In genomic region chr4:143377635-143378099, GRCh38 we compare ENCODE assay signal across 9 cellular contexts. TPM values are rescaled to one million over a fixed set of nuclear protein-coding genes. Genes with fewer than 3 reads are reported as not detected.
DNase-seq lines count a peak whose midpoint lies in the region; ATAC-seq and TF ChIP-seq lines count a peak whose summit lies in the region.
"Had no signal": no experiment of that assay in that cellular context is flagged by ENCODE, and none has a peak within 500 bp of the region (broad histone marks: within the 10 kb centered on the region; RNA-seq: fewer than 3 reads in every experiment).

No MANE protein-coding gene starts in this region.

- peaks cover under 1 to 97% (median 47%) of the 10 kb centered on the region in 3 donors for H3K4me1 ChIP-seq in esophagus squamous epithelium

- 49 to 62% methylated on average over 7 of the region's 7 CpGs for WGBS in esophagus squamous epithelium, 2 donors

- CTCF ChIA-PET in GM10248 (lab: Yijun Ruan, JAX) (interaction anchor here (1.0 to 3.8 kb wide), 11 partner anchors 7 to 92 kb away, joined by 3 to 44 read pairs (median 17); no protein-coding TSS in a partner anchor), HEK293T (lab: Yijun Ruan, JAX) (interaction anchor here (1.1 to 1.9 kb wide), 2 partner anchors 12 to 19 kb away, joined by 3 to 4 read pairs; no protein-coding TSS in a partner anchor)

- TF ChIP-seq CTCF in GM10248 (IDR thresholded peaks at IDR 0.05; ENCODE audit: control extremely low read depth, extremely low read depth, low read depth, missing control alignments) (no peak), esophagus squamous epithelium (IDR thresholded peaks at IDR 0.05) (no peak)

- H3K9me3 ChIP-seq in esophagus squamous epithelium: no peaks in the 10 kb centered on the region
- H3K9me3 ChIP-seq: upper lobe of right lung had no signal

- intact Hi-C loops in esophagus squamous epithelium (cut with DNase I): no loop called here

- no peak for TF ChIP-seq POLR2A in esophagus squamous epithelium (IDR thresholded peaks at IDR 0.05)

- DNase-seq in GM10248 (ENCODE audit: extremely low spot score) (peak; percentile 33), esophagus squamous epithelium (lab: John Stamatoyannopoulos, UW) (no peak), HEK293T (ENCODE audit: extremely low spot score) (no peak), DMS153 (lab: John Stamatoyannopoulos, UW) (no peak), AG20443 (ENCODE audit: low spot score) (no peak), pons (ENCODE audit: low spot score) (no peak)
- DNase-seq: upper lobe of right lung had no signal

- H3K27ac ChIP-seq in esophagus squamous epithelium: peak overlapping the region in 3 of 4 donors; percentile 30 to 82 (median 67)
- H3K27ac ChIP-seq: upper lobe of right lung had no signal

- ATAC-seq in GM21360 (IDR thresholded peaks at IDR 0.05; ENCODE audit: unreplicated experiment) (peak; percentile 62), HG03354 (IDR thresholded peaks at IDR 0.05; ENCODE audit: poor library complexity, severe bottlenecking, unreplicated experiment) (peak; percentile 44)
- ATAC-seq: upper lobe of right lung had no signal

- H3K4me3 ChIP-seq in esophagus squamous epithelium: no peak overlapping the region
- H3K4me3 ChIP-seq: upper lobe of right lung had no signal

- POLR2A ChIA-PET in GM10248 (lab: Yijun Ruan, JAX) (interaction anchor here (0.6 to 1.5 kb wide), 2 partner anchors 41 to 1720 kb away, joined by 3 to 5 read pairs; partner anchors contain the start of genes ANAPC10 and GAB1), HEK293T (lab: Yijun Ruan, JAX) (no interaction called here)

- no peaks in the 10 kb centered on the region for H3K36me3 ChIP-seq in esophagus squamous epithelium
- H3K36me3 ChIP-seq: upper lobe of right lung had no signal

- no peaks in the 10 kb centered on the region for H3K27me3 ChIP-seq in esophagus squamous epithelium
- H3K27me3 ChIP-seq: upper lobe of right lung had no signal

TF ChIP-seq in HEK293T, 16 proteins besides CTCF, POLR2A, EP300 and RAD21:
- TF ChIP-seq ZNF384 (IDR thresholded peaks at IDR 0.05): no peak
- TF ChIP-seq SP1 (IDR thresholded peaks at IDR 0.05): no peak
- TF ChIP-seq HDGF (IDR thresholded peaks at IDR 0.05; ENCODE audit: borderline replicate concordance): no peak
- no peak for TF ChIP-seq NFRKB (IDR thresholded peaks at IDR 0.05)
- TF ChIP-seq BHLHE40 (IDR thresholded peaks at IDR 0.05; ENCODE audit: borderline replicate concordance): no peak
- no peak for TF ChIP-seq CTBP1 (IDR thresholded peaks at IDR 0.05; ENCODE audit: borderline replicate concordance)
- no peak for TF ChIP-seq L3MBTL2 (conservative IDR thresholded peaks at IDR 0.05)
- no peak for TF ChIP-seq FOXK2 (IDR thresholded peaks at IDR 0.05)
- no peak for TF ChIP-seq SUZ12 (IDR thresholded peaks at IDR 0.05)
- TF ChIP-seq TARDBP (IDR thresholded peaks at IDR 0.05): no peak
- TF ChIP-seq LEF1 (IDR thresholded peaks at IDR 0.05; ENCODE audit: borderline replicate concordance): no peak
- TF ChIP-seq ELF4 (IDR thresholded peaks at IDR 0.05): no peak
- no peak for TF ChIP-seq ARNT (IDR thresholded peaks at IDR 0.05)
TF ChIP-seq in HEK293T: peak in this region for 0.

RNA-seq across cellular contexts. Expression of gene GAB1, which starts 41.0 kb away (rescaled TPM):
- total RNA-seq in esophagus squamous epithelium: 10 to 100 TPM; 25.7 to 37.6 (median 32.8) TPM
